ENCODE assay signal across 7 cellular contexts in the genomic region with DNA sequence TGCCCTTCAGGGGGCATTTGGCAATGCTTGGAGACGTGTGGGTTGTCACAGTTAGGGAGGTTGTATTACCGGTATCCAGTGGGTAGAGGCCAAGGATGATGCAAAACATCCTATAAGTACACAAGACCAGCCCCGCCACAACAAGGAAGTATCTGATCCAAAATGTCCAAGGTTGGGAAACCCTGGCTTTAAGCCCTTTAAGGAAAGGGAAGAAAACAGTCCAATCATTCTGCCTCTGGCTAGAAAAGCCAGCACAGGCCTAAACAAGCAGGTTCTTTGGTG. TPM values are rescaled to one million over a fixed set of nuclear protein-coding genes. Genes with fewer than 3 reads are reported as not detected.
DNase-seq lines count a peak whose midpoint lies in the region; ATAC-seq, FAIRE-seq and TF ChIP-seq lines count a peak whose summit lies in the region.

No MANE protein-coding gene starts in this region.

- H3K4me1 Mint-ChIP-seq in activated T-helper 17 cell treated with anti-CD3 and anti-CD28 coated beads, Interleukin-2, amount 50 U/mL, for 72 hours, result peaks cover 26% of the 10 kb centered on the region

- peaks cover 13% of the 10 kb centered on the region for H3K79me2 ChIP-seq in SU-DHL-6 (ENCODE audit: insufficient read depth, low read length)

- H3K27ac Mint-ChIP-seq in activated T-helper 17 cell treated with anti-CD3 and anti-CD28 coated beads, Interleukin-2, amount 50 U/mL, for 72 hours, result no peak overlapping the region

- DNase-seq in heart right ventricle, result peak in 1 of 2 donors; percentile 29
- DNase-seq in small intestine, result peak; percentile 72
- DNase-seq in activated CD8-positive, alpha-beta memory T cell treated with anti-CD3 and anti-CD28 coated beads for 24 hours, result no peak
- DNase-seq in hepatic stellate cell (ENCODE audit: low spot score), result no peak

- WGBS in heart right ventricle, 2 donors, result 7 to 19% methylated on average over 3 of the region's 3 CpGs
- 9 to 23% (median 19%) methylated on average over 3 of the region's 3 CpGs for WGBS in small intestine, 3 donors

- H4K20me1 ChIP-seq in SU-DHL-6 (ENCODE audit: low read depth, low read length), result no peaks in the 10 kb centered on the region

- H3F3A ChIP-seq in SU-DHL-6 (ENCODE audit: insufficient read depth), result peaks cover 30% of the 10 kb centered on the region

- H3K9ac ChIP-seq in HUES48 (ENCODE audit: low read depth, low read length), result peak overlapping the region; percentile 53
- peak overlapping the region; percentile 82 for H3K9ac ChIP-seq in SU-DHL-6 (ENCODE audit: low read length)

- H3K27me3 ChIP-seq in HUES48 (ENCODE audit: control insufficient read depth, insufficient read depth, low read length) (no peaks in the 10 kb centered on the region), SU-DHL-6 (ENCODE audit: low read length) (no peaks in the 10 kb centered on the region), heart right ventricle (no peaks in the 10 kb centered on the region), small intestine (ENCODE audit: control insufficient read depth in 2 of 2, insufficient read depth in 2 of 2, low read length in 2 of 2) (no peaks in the 10 kb centered on the region)

- no peak overlapping the region for H3K4me3 Mint-ChIP-seq in activated T-helper 17 cell treated with anti-CD3 and anti-CD28 coated beads, Interleukin-2, amount 50 U/mL, for 72 hours

- H3K9me2 ChIP-seq in SU-DHL-6 (replicated peaks; ENCODE audit: insufficient read depth, low read length), result no peaks in the 10 kb centered on the region

- H3K36me3 Mint-ChIP-seq in activated T-helper 17 cell treated with anti-CD3 and anti-CD28 coated beads, Interleukin-2, amount 50 U/mL, for 72 hours (ENCODE audit: low read depth), result peaks cover 13% of the 10 kb centered on the region

- peak overlapping the region; percentile 99 for H3K27ac ChIP-seq in HUES48 (ENCODE audit: low read depth, low read length)
- peak overlapping the region; percentile 93 for H3K27ac ChIP-seq in SU-DHL-6 (ENCODE audit: low read depth, low read length)
- H3K27ac ChIP-seq in heart right ventricle, result peak overlapping the region; percentile 97 to 99 (median 98)
- peak overlapping the region; percentile 98 for H3K27ac ChIP-seq in small intestine (ENCODE audit: low read depth in 1 of 2, low read length in 1 of 2)

- H3K4me3 ChIP-seq in HUES48 (ENCODE audit: low read depth, low read length), result no peak overlapping the region
- peak overlapping the region; percentile 3 for H3K4me3 ChIP-seq in SU-DHL-6 (ENCODE audit: insufficient read depth, low read length, poor library complexity, severe bottlenecking)
- H3K4me3 ChIP-seq in heart right ventricle, result peak overlapping the region in 1 of 10 donors; percentile 36
- H3K4me3 ChIP-seq in small intestine (ENCODE audit: low read depth in 1 of 2, low read length in 2 of 2), result no peak overlapping the region

- H3K9me3 ChIP-seq in HUES48 (ENCODE audit: control insufficient read depth, insufficient read depth, low read length) (no peaks in the 10 kb centered on the region), SU-DHL-6 (ENCODE audit: insufficient read depth, low read length) (no peaks in the 10 kb centered on the region), heart right ventricle (no peaks in the 10 kb centered on the region), small intestine (ENCODE audit: control insufficient read depth, low read depth) (no peaks in the 10 kb centered on the region)

- H3K36me3 ChIP-seq in HUES48 (ENCODE audit: control insufficient read depth, insufficient read depth, low read length) (peaks cover 21% of the 10 kb centered on the region), SU-DHL-6 (ENCODE audit: low read length) (no peaks in the 10 kb centered on the region), heart right ventricle (no peaks in the 10 kb centered on the region), small intestine (ENCODE audit: control insufficient read depth in 2 of 2, insufficient read depth in 2 of 2, low read length in 2 of 2) (no peaks in the 10 kb centered on the region)

- H3K9me3 Mint-ChIP-seq in activated T-helper 17 cell treated with anti-CD3 and anti-CD28 coated beads, Interleukin-2, amount 50 U/mL, for 72 hours, result no peaks in the 10 kb centered on the region

- TF ChIP-seq CTCF in SU-DHL-6 (IDR thresholded peaks at IDR 0.05; ENCODE audit: insufficient read depth, low read length, poor library complexity, severe bottlenecking) (no peak), heart right ventricle (IDR thresholded peaks at IDR 0.05) (no peak)

- ATAC-seq in heart right ventricle, result peak in 7 of 8 donors; percentile 0 to 18 (median 2)
- no peak for ATAC-seq in activated T-helper 17 cell treated with anti-CD3 and anti-CD28 coated beads, Interleukin-2, amount 50 U/mL, for 72 hours (replicated peaks)

- no peaks in the 10 kb centered on the region for H3K27me3 Mint-ChIP-seq in activated T-helper 17 cell treated with anti-CD3 and anti-CD28 coated beads, Interleukin-2, amount 50 U/mL, for 72 hours

- H2AFZ ChIP-seq in SU-DHL-6 (ENCODE audit: low read depth, low read length, severe bottlenecking), result peak overlapping the region; percentile 52

- intact Hi-C loops in heart right ventricle (cut with DNase I), result loop anchor here in 6 of 10 donors (1.0 to 5.0 kb wide), 4 partner anchors 41 to 88 kb away; no protein-coding TSS in a partner anchor

- peak overlapping the region; percentile 47 for H3K4me2 ChIP-seq in SU-DHL-6 (ENCODE audit: low read depth, low read length, poor library complexity, severe bottlenecking)

- no peak for FAIRE-seq in small intestine (lab: Jason Lieb, UNC)

- H3K4me1 ChIP-seq in HUES48 (ENCODE audit: control insufficient read depth, insufficient read depth, low read length) (peaks cover 74% of the 10 kb centered on the region), heart right ventricle (peaks cover 46 to 78% (median 71%) of the 10 kb centered on the region in 9 donors), small intestine (ENCODE audit: control insufficient read depth in 2 of 2, insufficient read depth in 1 of 2, low read depth in 1 of 2, low read length in 1 of 2) (peaks cover 5 to 41% of the 10 kb centered on the region in 2 donors)

RNA-seq across cellular contexts. Expression of gene ZMYND8, which starts 3.6 kb away (rescaled TPM):
- 10 to 100 TPM; 22.0 to 39.0 (median 29.0) TPM for total RNA-seq in heart right ventricle
- polyA plus RNA-seq in heart right ventricle (10 to 100 TPM in 1 of 2 donors, 1 to 10 TPM in 1; 6.4 to 22.5 TPM), small intestine (10 to 100 TPM in 2 of 3 donors, 1 to 10 TPM in 1; 9.2 to 19.9 (median 12.8) TPM)
- total RNA-seq in activated T-helper 17 cell treated with anti-CD3 and anti-CD28 coated beads, Interleukin-2, amount 50 U/mL, for 72 hours, result 10 to 100 TPM; 35.3 to 39.4 TPM
